1 cellular context compared by ENCODE assay signal in genomic region chr20:1317545-1318255, GRCh38.
TF ChIP-seq lines count a peak whose summit lies in the region.

No MANE protein-coding gene starts in this region.

TF ChIP-seq in GM12878, 131 proteins besides CTCF, POLR2A, EP300 and RAD21:
- TF ChIP-seq RUNX3 (IDR thresholded peaks at IDR 0.05; ENCODE audit: low read length) (peak; percentile 32; the same call in 1 of the 2 replicates), SKIL (IDR thresholded peaks at IDR 0.05; ENCODE audit: low read depth, poor library complexity, severe bottlenecking) (no peak), NR2F1 (conservative IDR thresholded peaks at IDR 0.05) (peak; percentile 46; the same call in 1 of the 2 replicates), NR2C1 (IDR thresholded peaks at IDR 0.05) (no peak)
